In genomic region chr16:85949787-85950186, GRCh38 we compare ENCODE assay signal across 19 cellular contexts.
"Had no signal": no experiment of that assay in that cellular context is flagged by ENCODE, and none has a peak within 500 bp of the region (broad histone marks: within the 10 kb centered on the region; RNA-seq: fewer than 3 reads in every experiment).

No MANE protein-coding gene starts in this region.

- H3K4me1 ChIP-seq: body of pancreas, gastroesophageal sphincter, suprapubic skin had no signal

- H3K4me3 ChIP-seq: body of pancreas, gastroesophageal sphincter, heart right ventricle, mucosa of descending colon, suprapubic skin had no signal

- H3K36me3 Mint-ChIP-seq: naive thymus-derived CD8-positive, alpha-beta T cell had no signal

- H3K36me3 ChIP-seq: gastroesophageal sphincter, heart right ventricle, suprapubic skin had no signal

- H3K27me3 Mint-ChIP-seq: naive thymus-derived CD8-positive, alpha-beta T cell had no signal

- H3K27ac Mint-ChIP-seq: T-helper 2 cell treated with Interferon-gamma antibody and Interleukin-4, amounts not matched to agents 5 μg/mL and 100 μg/mL, for 36 hours had no signal

- ATAC-seq: body of pancreas; gastroesophageal sphincter; heart right ventricle; mucosa of descending colon; naive thymus-derived CD8-positive, alpha-beta T cell had no signal

- DNase-seq: activated CD4-positive, alpha-beta T cell treated with anti-CD3 and anti-CD28 coated beads, Interleukin-2, amount 50 U/mL, for 1 hour; activated CD4-positive, CD25-positive, alpha-beta regulatory T cell; activated CD8-positive, alpha-beta memory T cell treated with anti-CD3 and anti-CD28 coated beads for 24 hours; activated naive CD4-positive, alpha-beta T cell treated with Interleukin-2 at 50 U/mL for 16 hours; amygdala; body of pancreas; caudate nucleus; heart right ventricle; naive thymus-derived CD8-positive, alpha-beta T cell; posterior cingulate gyrus; stimulated activated naive CD4-positive, alpha-beta T cell; SW 1271 had no signal

- FAIRE-seq: colon, endometrium, islet of Langerhans had no signal

- H3K9me3 Mint-ChIP-seq: naive thymus-derived CD8-positive, alpha-beta T cell; T-helper 2 cell treated with Interferon-gamma antibody and Interleukin-4, amounts not matched to agents 5 μg/mL and 100 μg/mL, for 36 hours had no signal

- H3K9me3 ChIP-seq: body of pancreas, gastroesophageal sphincter, heart right ventricle, mucosa of descending colon, suprapubic skin had no signal

- H3K27me3 ChIP-seq: body of pancreas had no signal

- H3K4me3 Mint-ChIP-seq: T-helper 2 cell treated with Interferon-gamma antibody and Interleukin-4, amounts not matched to agents 5 μg/mL and 100 μg/mL, for 36 hours had no signal

- H3K27ac ChIP-seq: body of pancreas, gastroesophageal sphincter, heart right ventricle, suprapubic skin had no signal
